In the genomic region with DNA sequence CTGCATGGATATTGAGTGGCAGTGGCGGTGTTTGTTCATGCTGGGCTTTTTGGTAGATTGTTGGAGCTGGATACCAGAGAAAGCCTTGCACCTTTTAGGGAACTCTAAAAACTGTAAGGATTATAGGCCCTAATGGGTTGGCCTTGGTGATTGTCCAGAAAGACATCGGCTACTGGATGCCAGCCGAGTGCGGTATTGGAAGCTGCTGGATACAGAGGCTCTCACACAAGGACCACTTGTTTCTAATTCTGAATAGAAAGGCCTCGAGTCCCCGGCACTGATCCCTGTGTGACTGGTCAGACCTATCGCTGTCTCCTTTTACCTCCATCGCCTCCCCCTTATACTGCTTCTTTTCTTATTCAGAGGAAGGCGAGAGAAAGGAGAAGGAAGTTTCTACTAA, we compare ENCODE assay signal across 22 cellular contexts.
"Had no signal": no experiment of that assay in that cellular context is flagged by ENCODE, and none has a peak within 500 bp of the region (broad histone marks: within the 10 kb centered on the region; RNA-seq: fewer than 3 reads in every experiment).

No MANE protein-coding gene starts in this region.

- H3K36me3 Mint-ChIP-seq: activated naive CD4-positive, alpha-beta T cell treated with anti-CD3 and anti-CD28 coated beads, Interleukin-2, amount 10 ng/mL, durations not matched to agents 7 days and 5 days; activated naive CD8-positive, alpha-beta T cell treated with anti-CD3 and anti-CD28 coated beads, Interleukin-2, amount 10 ng/mL, durations not matched to agents 7 days and 5 days; memory B cell; natural killer cell treated with Interleukin-12 subunit alpha and Interleukin-12 subunit beta and Interleukin-15 and Interleukin-18, amount 100 ng/mL, for 72 hours; stimulated activated memory B cell treated with anti-CD40 and anti-IgM and Interleukin-4, amounts not matched to agents 10 μg/mL and 1 μg/mL and 100 μg/mL, for 72 hours had no signal

- H3K9me3 Mint-ChIP-seq: activated naive CD4-positive, alpha-beta T cell treated with anti-CD3 and anti-CD28 coated beads, Interleukin-2, amount 10 ng/mL, durations not matched to agents 7 days and 5 days; activated naive CD8-positive, alpha-beta T cell treated with anti-CD3 and anti-CD28 coated beads, Interleukin-2, amount 10 ng/mL, durations not matched to agents 7 days and 5 days; activated T-helper 1 cell treated with anti-CD3 and anti-CD28 coated beads, Interleukin-12 subunit alpha, Interleukin-12 subunit beta, Interleukin-2, Interleukin-4 antibody, amounts not matched to agents 30 ng/mL and 10 ng/mL and 1 ng/mL, durations not matched to agents 14 hours and 24 hours and 36 hours; effector memory CD8-positive, alpha-beta T cell; memory B cell; natural killer cell treated with Interleukin-12 subunit alpha and Interleukin-12 subunit beta and Interleukin-15 and Interleukin-18, amount 100 ng/mL, for 72 hours; stimulated activated memory B cell treated with anti-CD40 and anti-IgM and Interleukin-4, amounts not matched to agents 10 μg/mL and 1 μg/mL and 100 μg/mL, for 72 hours; stimulated activated naive CD8-positive, alpha-beta T cell treated with anti-CD3 and anti-CD28 coated beads, Interleukin-15, amount 100 ng/mL, for 72 hours had no signal

- H3K27ac Mint-ChIP-seq: activated naive CD4-positive, alpha-beta T cell treated with anti-CD3 and anti-CD28 coated beads, Interleukin-2, amount 10 ng/mL, durations not matched to agents 7 days and 5 days; activated naive CD8-positive, alpha-beta T cell treated with anti-CD3 and anti-CD28 coated beads, Interleukin-2, amount 10 ng/mL, durations not matched to agents 7 days and 5 days; activated T-helper 1 cell treated with anti-CD3 and anti-CD28 coated beads, Interleukin-12 subunit alpha, Interleukin-12 subunit beta, Interleukin-2, Interleukin-4 antibody, amounts not matched to agents 30 ng/mL and 10 ng/mL and 1 ng/mL, durations not matched to agents 14 hours and 24 hours and 36 hours; effector memory CD8-positive, alpha-beta T cell; memory B cell; natural killer cell treated with Interleukin-12 subunit alpha and Interleukin-12 subunit beta and Interleukin-15 and Interleukin-18, amount 100 ng/mL, for 72 hours; stimulated activated memory B cell treated with anti-CD40 and anti-IgM and Interleukin-4, amounts not matched to agents 10 μg/mL and 1 μg/mL and 100 μg/mL, for 72 hours; stimulated activated naive CD8-positive, alpha-beta T cell treated with anti-CD3 and anti-CD28 coated beads, Interleukin-15, amount 100 ng/mL, for 72 hours had no signal

- H3K4me3 Mint-ChIP-seq: activated naive CD4-positive, alpha-beta T cell treated with anti-CD3 and anti-CD28 coated beads, Interleukin-2, amount 10 ng/mL, durations not matched to agents 7 days and 5 days; activated naive CD8-positive, alpha-beta T cell treated with anti-CD3 and anti-CD28 coated beads, Interleukin-2, amount 10 ng/mL, durations not matched to agents 7 days and 5 days; activated T-helper 1 cell treated with anti-CD3 and anti-CD28 coated beads, Interleukin-12 subunit alpha, Interleukin-12 subunit beta, Interleukin-2, Interleukin-4 antibody, amounts not matched to agents 30 ng/mL and 10 ng/mL and 1 ng/mL, durations not matched to agents 14 hours and 24 hours and 36 hours; effector memory CD8-positive, alpha-beta T cell; memory B cell; natural killer cell treated with Interleukin-12 subunit alpha and Interleukin-12 subunit beta and Interleukin-15 and Interleukin-18, amount 100 ng/mL, for 72 hours; stimulated activated memory B cell treated with anti-CD40 and anti-IgM and Interleukin-4, amounts not matched to agents 10 μg/mL and 1 μg/mL and 100 μg/mL, for 72 hours; stimulated activated naive CD8-positive, alpha-beta T cell treated with anti-CD3 and anti-CD28 coated beads, Interleukin-15, amount 100 ng/mL, for 72 hours had no signal

- H3K4me1 Mint-ChIP-seq: activated naive CD4-positive, alpha-beta T cell treated with anti-CD3 and anti-CD28 coated beads, Interleukin-2, amount 10 ng/mL, durations not matched to agents 7 days and 5 days had no signal

- H3K27ac ChIP-seq: ascending aorta, brain microvascular endothelial cell, coronary artery, gastroesophageal sphincter, heart left ventricle, right atrium auricular region, tibial nerve had no signal

- DNase-seq: activated CD4-positive, alpha-beta T cell treated with anti-CD3 and anti-CD28 coated beads for 4 hours; activated CD4-positive, alpha-beta T cell treated with anti-CD3 and anti-CD28 coated beads, Interleukin-2, amount 50 U/mL, for 48 hours; activated CD8-positive, alpha-beta memory T cell treated with anti-CD3 and anti-CD28 coated beads for 24 hours; activated gamma-delta T cell; activated naive CD4-positive, alpha-beta T cell treated with anti-CD3 and anti-CD28 coated beads, Interleukin-2, amount 10 ng/mL, durations not matched to agents 7 days and 5 days; activated naive CD8-positive, alpha-beta T cell treated with anti-CD3 and anti-CD28 coated beads, Interleukin-2, amount 10 ng/mL, durations not matched to agents 7 days and 5 days; brain microvascular endothelial cell; effector memory CD8-positive, alpha-beta T cell; heart left ventricle; stimulated activated CD4-positive, alpha-beta T cell treated with anti-CD3 and anti-CD28 coated beads, Interleukin-1b, Interleukin-23, amount 100 ng/mL, for 48 hours; stimulated activated CD4-positive, alpha-beta T cell treated with anti-CD3 and anti-CD28 coated beads, Interleukin-4, amount 100 ng/mL, for 4 hours; stimulated activated CD8-positive, alpha-beta memory T cell treated with anti-CD3 and anti-CD28 coated beads, Interleukin-4, amount 100 ng/mL, for 48 hours; stimulated activated naive CD8-positive, alpha-beta T cell treated with anti-CD3 and anti-CD28 coated beads, Interleukin-15, amount 100 ng/mL, for 72 hours had no signal
